In genomic region chr3:12553921-12554391, GRCh38 we compare ENCODE assay signal across 7 cellular contexts.
DNase-seq lines count a peak whose midpoint lies in the region; ATAC-seq and TF ChIP-seq lines count a peak whose summit lies in the region.

No MANE protein-coding gene starts in this region.

- H3K4me3 ChIP-seq in GM12865 (ENCODE audit: low read depth, low read length), result peak overlapping the region; percentile 56
- peak overlapping the region; percentile 40 for H3K4me3 ChIP-seq in iPS-11a (ENCODE audit: low read depth, low read length)

- no peaks in the 10 kb centered on the region for H3K9me3 Mint-ChIP-seq in activated naive CD8-positive, alpha-beta T cell treated with anti-CD3 and anti-CD28 coated beads, Interleukin-2, amount 50 U/mL, for 24 hours
- H3K9me3 Mint-ChIP-seq in stimulated activated memory B cell treated with anti-CD40 and anti-IgM and Interleukin-4, amounts not matched to agents 10 μg/mL and 1 μg/mL and 100 μg/mL, for 72 hours, result no peaks in the 10 kb centered on the region

- peaks cover 25% of the 10 kb centered on the region for H3K27me3 Mint-ChIP-seq in activated naive CD8-positive, alpha-beta T cell treated with anti-CD3 and anti-CD28 coated beads, Interleukin-2, amount 50 U/mL, for 24 hours
- peaks cover 42% of the 10 kb centered on the region for H3K27me3 Mint-ChIP-seq in stimulated activated memory B cell treated with anti-CD40 and anti-IgM and Interleukin-4, amounts not matched to agents 10 μg/mL and 1 μg/mL and 100 μg/mL, for 72 hours

- no peak for ATAC-seq in activated naive CD8-positive, alpha-beta T cell treated with anti-CD3 and anti-CD28 coated beads, Interleukin-2, amount 50 U/mL, for 24 hours
- ATAC-seq in stimulated activated memory B cell treated with anti-CD40 and anti-IgM and Interleukin-4, amounts not matched to agents 10 μg/mL and 1 μg/mL and 100 μg/mL, for 72 hours, result no peak
- ATAC-seq in GM18502 (IDR thresholded peaks at IDR 0.05; ENCODE audit: poor library complexity, unreplicated experiment), result no peak

- H3K27ac Mint-ChIP-seq in activated naive CD8-positive, alpha-beta T cell treated with anti-CD3 and anti-CD28 coated beads, Interleukin-2, amount 50 U/mL, for 24 hours, result no peak overlapping the region
- no peak overlapping the region for H3K27ac Mint-ChIP-seq in stimulated activated memory B cell treated with anti-CD40 and anti-IgM and Interleukin-4, amounts not matched to agents 10 μg/mL and 1 μg/mL and 100 μg/mL, for 72 hours

- peak; percentile 18 for DNase-seq in GM12865 (ENCODE audit: low read depth)
- peak; percentile 6 for DNase-seq in NCI-H2107 (lab: John Stamatoyannopoulos, UW)
- peak; percentile 33 for DNase-seq in activated naive CD8-positive, alpha-beta T cell treated with anti-CD3 and anti-CD28 coated beads, Interleukin-2, amount 50 U/mL, for 24 hours
- no peak for DNase-seq in NOMO-1 treated with DMSO at 0.1 percent for 48 hours (lab: John Stamatoyannopoulos, UW; ENCODE audit: unreplicated experiment)

- peak overlapping the region; percentile 89 for H3K4me3 Mint-ChIP-seq in activated naive CD8-positive, alpha-beta T cell treated with anti-CD3 and anti-CD28 coated beads, Interleukin-2, amount 50 U/mL, for 24 hours
- H3K4me3 Mint-ChIP-seq in stimulated activated memory B cell treated with anti-CD40 and anti-IgM and Interleukin-4, amounts not matched to agents 10 μg/mL and 1 μg/mL and 100 μg/mL, for 72 hours, result peak overlapping the region; percentile 79

- H3K36me3 Mint-ChIP-seq in activated naive CD8-positive, alpha-beta T cell treated with anti-CD3 and anti-CD28 coated beads, Interleukin-2, amount 50 U/mL, for 24 hours (ENCODE audit: low read depth), result no peaks in the 10 kb centered on the region
- H3K36me3 Mint-ChIP-seq in stimulated activated memory B cell treated with anti-CD40 and anti-IgM and Interleukin-4, amounts not matched to agents 10 μg/mL and 1 μg/mL and 100 μg/mL, for 72 hours, result no peaks in the 10 kb centered on the region

- H3K4me1 Mint-ChIP-seq in activated naive CD8-positive, alpha-beta T cell treated with anti-CD3 and anti-CD28 coated beads, Interleukin-2, amount 50 U/mL, for 24 hours, result peaks cover 28% of the 10 kb centered on the region
- H3K4me1 Mint-ChIP-seq in stimulated activated memory B cell treated with anti-CD40 and anti-IgM and Interleukin-4, amounts not matched to agents 10 μg/mL and 1 μg/mL and 100 μg/mL, for 72 hours, result peaks cover 41% of the 10 kb centered on the region

- TF ChIP-seq CTCF in GM12865 (IDR thresholded peaks at IDR 0.05; ENCODE audit: insufficient read depth, low read depth, low read length, missing control alignments), result no peak
